Comparison of ENCODE assay signal across 8 cellular contexts in the genomic region with DNA sequence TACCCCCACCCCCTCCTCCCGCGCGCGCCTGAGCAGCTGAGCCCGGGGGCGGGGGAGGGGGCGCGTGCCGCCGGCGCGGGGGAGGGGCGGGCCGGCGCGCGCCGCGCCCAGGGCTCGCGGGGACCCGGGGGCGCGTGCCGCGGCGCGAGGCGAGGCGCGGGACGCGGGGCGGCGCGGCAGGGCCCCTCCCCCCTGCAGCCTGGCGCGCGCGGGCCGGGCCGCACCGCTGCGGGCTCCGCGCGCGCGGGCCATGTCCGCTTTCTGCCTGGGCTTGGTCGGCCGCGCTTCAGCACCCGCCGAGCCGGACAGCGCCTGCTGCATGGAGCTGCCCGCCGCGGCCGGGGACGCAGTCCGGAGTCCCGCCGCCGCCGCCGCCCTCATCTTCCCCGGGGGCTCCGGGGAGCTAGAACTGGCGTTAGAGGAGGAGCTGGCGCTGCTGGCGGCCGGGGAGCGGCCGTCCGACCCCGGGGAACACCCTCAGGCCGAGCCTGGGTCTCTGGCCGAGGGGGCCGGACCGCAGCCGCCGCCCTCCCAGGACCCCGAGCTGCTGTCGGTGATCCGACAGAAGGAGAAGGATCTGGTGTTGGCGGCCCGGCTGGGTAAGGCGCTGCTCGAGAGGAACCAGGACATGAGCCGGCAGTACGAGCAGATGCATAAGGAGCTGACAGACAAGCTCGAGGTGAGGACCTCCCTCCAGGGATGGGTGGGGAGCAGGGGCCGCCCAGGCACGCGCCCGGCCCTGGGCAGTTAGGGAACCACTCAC. TPM values are rescaled to one million over a fixed set of nuclear protein-coding genes. Genes with fewer than 3 reads are reported as not detected.
A peak's percentile ranks its signal among the peaks of the same experiment; 100 is the strongest.
DNase-seq lines count a peak whose midpoint lies in the region; ATAC-seq, FAIRE-seq and TF ChIP-seq lines count a peak whose summit lies in the region.

No MANE protein-coding gene starts in this region.

- H3K27me3 Mint-ChIP-seq in nephron progenitor cell (ENCODE audit: low read depth, poor library complexity): peaks cover 76% of the 10 kb centered on the region

- DNase-seq in GM18507 (ENCODE audit: extremely low spot score, insufficient read length, low read depth) (peak; percentile 33), Peyer's patch (peak; percentile 83 to 92 (median 86)), fibroblast of the conjunctiva (ENCODE audit: low read depth) (peak; percentile 14), nephron progenitor cell (peak; percentile 98), stromal cell of bone marrow (ENCODE audit: low read depth) (peak; percentile 47)
- DNase-seq in activated effector memory CD4-positive, alpha-beta T cell treated with anti-CD3 and anti-CD28 coated beads, Interleukin-2, amount 50 U/mL, for 16 hours: peak; percentile 91

- ATAC-seq in HG03097 (IDR thresholded peaks at IDR 0.05; ENCODE audit: low FRiP score, unreplicated experiment): peak; percentile 35

- no peaks in the 10 kb centered on the region for H3K79me2 ChIP-seq in ACC112 (ENCODE audit: control insufficient read depth, insufficient read depth, low read length, unreplicated experiment)

- peak overlapping the region; percentile 76 for H2AFZ ChIP-seq in ACC112 (ENCODE audit: low read length, unreplicated experiment)

- H3K4me1 ChIP-seq in ACC112 (ENCODE audit: control insufficient read depth, insufficient read depth, low read length, unreplicated experiment) (peaks cover 4% of the 10 kb centered on the region), Peyer's patch (peaks cover 0 to 17% (median 7%) of the 10 kb centered on the region in 4 donors)

- TF ChIP-seq CTCF in Peyer's patch (IDR thresholded peaks at IDR 0.05) (no peak), nephron progenitor cell (IDR thresholded peaks at IDR 0.05) (no peak)

- H3K4me3 Mint-ChIP-seq in nephron progenitor cell: peak overlapping the region; percentile 74

- no peaks in the 10 kb centered on the region for H3K9me3 ChIP-seq in Peyer's patch

- no peak overlapping the region for H3K27ac ChIP-seq in ACC112 (ENCODE audit: low read depth, low read length)
- peak overlapping the region; percentile 72 to 92 (median 88) for H3K27ac ChIP-seq in Peyer's patch

- no peaks in the 10 kb centered on the region for H3K9me3 Mint-ChIP-seq in nephron progenitor cell

- H3K27ac Mint-ChIP-seq in nephron progenitor cell: no peak overlapping the region

- FAIRE-seq in GM18507 (lab: Jason Lieb, UNC): no peak

- peak overlapping the region; percentile 75 for H3K4me3 ChIP-seq in ACC112 (ENCODE audit: low read depth, low read length)
- H3K4me3 ChIP-seq in Peyer's patch: peak overlapping the region; percentile 59 to 75 (median 73)

- peaks cover 13% of the 10 kb centered on the region for H3K4me1 Mint-ChIP-seq in nephron progenitor cell

- H3K27me3 ChIP-seq in ACC112 (ENCODE audit: insufficient read depth, low read length): peaks cover 79% of the 10 kb centered on the region
- H3K27me3 ChIP-seq in Peyer's patch: no peaks in the 10 kb centered on the region

- TF ChIP-seq POLR2A in Peyer's patch (IDR thresholded peaks at IDR 0.05): no peak

- no peaks in the 10 kb centered on the region for H3K36me3 Mint-ChIP-seq in nephron progenitor cell (ENCODE audit: low read depth)

- no peaks in the 10 kb centered on the region for H3K36me3 ChIP-seq in ACC112 (ENCODE audit: insufficient read depth, low read length)
- no peaks in the 10 kb centered on the region for H3K36me3 ChIP-seq in Peyer's patch

RNA-seq across cellular contexts. Expression of a gene that starts 0.8 kb away (rescaled TPM):
- 10 to 100 TPM in 2 of 4 donors, 1 to 10 TPM in 2; 9.1 to 17.3 (median 12.0) TPM for total RNA-seq in Peyer's patch

Comparison
In these comparisons a context has a peak if more than half of its experiments do, and no peak if none do; other contexts are left out.
1. DNase-seq: peak in every context shown above with its lines; median percentile 98 in nephron progenitor cell; 91 in activated effector memory CD4-positive, alpha-beta T cell treated with anti-CD3 and anti-CD28 coated beads, Interleukin-2, amount 50 U/mL, for 16 hours; 86 in Peyer's patch; 47 in stromal cell of bone marrow; 33 in GM18507; 14 in fibroblast of the conjunctiva.